In the genomic region with DNA sequence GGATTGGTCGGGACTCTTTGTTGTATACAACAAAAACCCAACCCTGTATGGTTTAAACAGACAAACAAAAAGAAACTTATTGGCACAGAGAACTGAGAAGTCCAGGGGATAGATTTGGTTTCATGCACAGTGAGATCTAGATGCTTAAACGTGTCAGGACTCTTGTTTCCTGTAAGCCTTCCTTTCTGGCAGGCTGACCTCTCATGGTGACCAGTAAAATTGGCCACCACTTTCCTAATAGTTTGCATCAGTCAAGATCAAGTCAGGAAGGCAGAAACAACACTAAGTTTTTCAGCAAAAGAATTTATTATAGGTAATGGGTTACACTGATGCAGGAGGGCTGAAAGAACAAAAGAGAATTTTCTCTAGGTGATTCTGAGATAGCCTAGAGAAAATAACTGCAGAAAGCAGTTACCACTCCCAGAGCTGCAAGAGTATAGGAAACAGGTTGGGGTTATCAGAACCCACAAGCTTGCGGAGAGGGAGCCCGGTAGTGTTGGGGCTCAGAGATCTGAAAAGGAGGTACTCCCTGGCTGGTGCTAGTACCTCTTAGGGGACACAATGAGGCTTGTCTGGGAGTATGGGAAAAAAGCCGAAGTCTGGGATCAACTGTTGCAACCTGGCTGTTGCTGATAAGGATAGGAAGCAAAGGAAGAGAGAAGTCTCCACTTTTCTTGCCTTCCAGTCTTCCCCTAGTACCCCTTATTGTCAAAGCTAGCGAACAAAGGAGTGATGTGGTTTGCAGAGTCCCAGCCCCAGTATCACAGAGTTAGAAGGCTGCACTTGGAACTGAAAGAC, we compare ENCODE assay signal across 1 cellular context.
A peak's percentile ranks its signal among the peaks of the same experiment; 100 is the strongest.
TF ChIP-seq lines count a peak whose summit lies in the region.

No MANE protein-coding gene starts in this region.

TF ChIP-seq in K562, 482 proteins besides CTCF, POLR2A, EP300 and RAD21 (continued from another document and continues in another):
- TF ChIP-seq CHAMP1 (IDR thresholded peaks at IDR 0.05) = no peak
- TF ChIP-seq ZEB2 (IDR thresholded peaks at IDR 0.05) = peak; percentile 71
- peak; percentile 47; the same call in 1 of the 2 replicates for TF ChIP-seq STAT5A (IDR thresholded peaks at IDR 0.05; ENCODE audit: borderline replicate concordance, low read length)
- TF ChIP-seq HMG20B (CRISPR knock-in tag; IDR thresholded peaks at IDR 0.05) = no peak
- TF ChIP-seq BRD9 (IDR thresholded peaks at IDR 0.05; ENCODE audit: low read depth, partially characterized antibody) = peak; percentile 19
- no peak for TF ChIP-seq SMC3 (conservative IDR thresholded peaks at IDR 0.05; ENCODE audit: insufficient read depth, low read depth, low read length)
- TF ChIP-seq WHSC1 (IDR thresholded peaks at IDR 0.05; ENCODE audit: low read length) = no peak
- TF ChIP-seq ZC3H4 (CRISPR knock-in tag; IDR thresholded peaks at IDR 0.05; ENCODE audit: borderline replicate concordance) = no peak
- peak; percentile 50; the same call in 1 of the 2 replicates for TF ChIP-seq ATF7 (IDR thresholded peaks at IDR 0.05)
- TF ChIP-seq FUS (optimal IDR thresholded peaks at IDR 0.05; ENCODE audit: low read depth, low read length) = no peak
- TF ChIP-seq FOXJ2 (tag; IDR thresholded peaks at IDR 0.05) = no peak
- TF ChIP-seq ZKSCAN1 (IDR thresholded peaks at IDR 0.05; ENCODE audit: low read depth, low read length) = no peak
- TF ChIP-seq, protein P1, sequence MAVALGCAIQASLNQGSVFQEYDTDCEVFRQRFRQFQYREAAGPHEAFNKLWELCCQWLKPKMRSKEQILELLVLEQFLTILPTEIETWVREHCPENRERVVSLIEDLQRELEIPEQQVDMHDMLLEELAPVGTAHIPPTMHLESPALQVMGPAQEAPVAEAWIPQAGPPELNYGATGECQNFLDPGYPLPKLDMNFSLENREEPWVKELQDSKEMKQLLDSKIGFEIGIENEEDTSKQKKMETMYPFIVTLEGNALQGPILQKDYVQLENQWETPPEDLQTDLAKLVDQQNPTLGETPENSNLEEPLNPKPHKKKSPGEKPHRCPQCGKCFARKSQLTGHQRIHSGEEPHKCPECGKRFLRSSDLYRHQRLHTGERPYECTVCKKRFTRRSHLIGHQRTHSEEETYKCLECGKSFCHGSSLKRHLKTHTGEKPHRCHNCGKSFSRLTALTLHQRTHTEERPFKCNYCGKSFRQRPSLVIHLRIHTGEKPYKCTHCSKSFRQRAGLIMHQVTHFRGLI (CRISPR knock-in tag; IDR thresholded peaks at IDR 0.05) = no peak
- no peak for TF ChIP-seq E2F1 (CRISPR knock-in tag; IDR thresholded peaks at IDR 0.05)
- TF ChIP-seq MAZ (CRISPR knock-in tag; conservative IDR thresholded peaks at IDR 0.05 in 1 of 2, IDR thresholded peaks at IDR 0.05 in 1 of 2) = no peak
- no peak; a peak in 1 of 4 replicates for TF ChIP-seq MLLT1 (IDR thresholded peaks at IDR 0.05)
- no peak for TF ChIP-seq RBM22 (IDR thresholded peaks at IDR 0.05; ENCODE audit: low read depth, low read length, poor library complexity, severe bottlenecking)
- no peak for TF ChIP-seq CBX8 (IDR thresholded peaks at IDR 0.05; ENCODE audit: borderline replicate concordance, extremely low read depth, low read depth, low read length, poor library complexity, severe bottlenecking)
- TF ChIP-seq, protein P2, sequence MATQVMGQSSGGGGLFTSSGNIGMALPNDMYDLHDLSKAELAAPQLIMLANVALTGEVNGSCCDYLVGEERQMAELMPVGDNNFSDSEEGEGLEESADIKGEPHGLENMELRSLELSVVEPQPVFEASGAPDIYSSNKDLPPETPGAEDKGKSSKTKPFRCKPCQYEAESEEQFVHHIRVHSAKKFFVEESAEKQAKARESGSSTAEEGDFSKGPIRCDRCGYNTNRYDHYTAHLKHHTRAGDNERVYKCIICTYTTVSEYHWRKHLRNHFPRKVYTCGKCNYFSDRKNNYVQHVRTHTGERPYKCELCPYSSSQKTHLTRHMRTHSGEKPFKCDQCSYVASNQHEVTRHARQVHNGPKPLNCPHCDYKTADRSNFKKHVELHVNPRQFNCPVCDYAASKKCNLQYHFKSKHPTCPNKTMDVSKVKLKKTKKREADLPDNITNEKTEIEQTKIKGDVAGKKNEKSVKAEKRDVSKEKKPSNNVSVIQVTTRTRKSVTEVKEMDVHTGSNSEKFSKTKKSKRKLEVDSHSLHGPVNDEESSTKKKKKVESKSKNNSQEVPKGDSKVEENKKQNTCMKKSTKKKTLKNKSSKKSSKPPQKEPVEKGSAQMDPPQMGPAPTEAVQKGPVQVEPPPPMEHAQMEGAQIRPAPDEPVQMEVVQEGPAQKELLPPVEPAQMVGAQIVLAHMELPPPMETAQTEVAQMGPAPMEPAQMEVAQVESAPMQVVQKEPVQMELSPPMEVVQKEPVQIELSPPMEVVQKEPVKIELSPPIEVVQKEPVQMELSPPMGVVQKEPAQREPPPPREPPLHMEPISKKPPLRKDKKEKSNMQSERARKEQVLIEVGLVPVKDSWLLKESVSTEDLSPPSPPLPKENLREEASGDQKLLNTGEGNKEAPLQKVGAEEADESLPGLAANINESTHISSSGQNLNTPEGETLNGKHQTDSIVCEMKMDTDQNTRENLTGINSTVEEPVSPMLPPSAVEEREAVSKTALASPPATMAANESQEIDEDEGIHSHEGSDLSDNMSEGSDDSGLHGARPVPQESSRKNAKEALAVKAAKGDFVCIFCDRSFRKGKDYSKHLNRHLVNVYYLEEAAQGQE (CRISPR knock-in tag; IDR thresholded peaks at IDR 0.05; ENCODE audit: low read depth) = no peak
- peak; percentile 97 for TF ChIP-seq TCF3 (CRISPR knock-in tag; IDR thresholded peaks at IDR 0.05)
- TF ChIP-seq OTX1 (CRISPR knock-in tag; IDR thresholded peaks at IDR 0.05) = no peak
- TF ChIP-seq ARHGAP35 (IDR thresholded peaks at IDR 0.05; ENCODE audit: partially characterized antibody) = no peak
- no peak; the same call in 1 of the 2 replicates for TF ChIP-seq TRIM28 (IDR thresholded peaks at IDR 0.05)
- TF ChIP-seq ELF4 (CRISPR knock-in tag; IDR thresholded peaks at IDR 0.05) = 0 out of 2 replicates have a peak, but pooled peaks have one; percentile 24
- no peak; a peak in 1 of 4 replicates for TF ChIP-seq KDM1A (IDR thresholded peaks at IDR 0.05)
- TF ChIP-seq RCOR1 (IDR thresholded peaks at IDR 0.05; ENCODE audit: borderline replicate concordance in 1 of 2, low read depth in 2 of 2, low read length in 2 of 2) = peak; percentile 9 to 68; a peak in 1 of 4 replicates
- TF ChIP-seq SMAD2 (IDR thresholded peaks at IDR 0.05; ENCODE audit: low read depth, low read length) = no peak
- TF ChIP-seq, protein P3, sequence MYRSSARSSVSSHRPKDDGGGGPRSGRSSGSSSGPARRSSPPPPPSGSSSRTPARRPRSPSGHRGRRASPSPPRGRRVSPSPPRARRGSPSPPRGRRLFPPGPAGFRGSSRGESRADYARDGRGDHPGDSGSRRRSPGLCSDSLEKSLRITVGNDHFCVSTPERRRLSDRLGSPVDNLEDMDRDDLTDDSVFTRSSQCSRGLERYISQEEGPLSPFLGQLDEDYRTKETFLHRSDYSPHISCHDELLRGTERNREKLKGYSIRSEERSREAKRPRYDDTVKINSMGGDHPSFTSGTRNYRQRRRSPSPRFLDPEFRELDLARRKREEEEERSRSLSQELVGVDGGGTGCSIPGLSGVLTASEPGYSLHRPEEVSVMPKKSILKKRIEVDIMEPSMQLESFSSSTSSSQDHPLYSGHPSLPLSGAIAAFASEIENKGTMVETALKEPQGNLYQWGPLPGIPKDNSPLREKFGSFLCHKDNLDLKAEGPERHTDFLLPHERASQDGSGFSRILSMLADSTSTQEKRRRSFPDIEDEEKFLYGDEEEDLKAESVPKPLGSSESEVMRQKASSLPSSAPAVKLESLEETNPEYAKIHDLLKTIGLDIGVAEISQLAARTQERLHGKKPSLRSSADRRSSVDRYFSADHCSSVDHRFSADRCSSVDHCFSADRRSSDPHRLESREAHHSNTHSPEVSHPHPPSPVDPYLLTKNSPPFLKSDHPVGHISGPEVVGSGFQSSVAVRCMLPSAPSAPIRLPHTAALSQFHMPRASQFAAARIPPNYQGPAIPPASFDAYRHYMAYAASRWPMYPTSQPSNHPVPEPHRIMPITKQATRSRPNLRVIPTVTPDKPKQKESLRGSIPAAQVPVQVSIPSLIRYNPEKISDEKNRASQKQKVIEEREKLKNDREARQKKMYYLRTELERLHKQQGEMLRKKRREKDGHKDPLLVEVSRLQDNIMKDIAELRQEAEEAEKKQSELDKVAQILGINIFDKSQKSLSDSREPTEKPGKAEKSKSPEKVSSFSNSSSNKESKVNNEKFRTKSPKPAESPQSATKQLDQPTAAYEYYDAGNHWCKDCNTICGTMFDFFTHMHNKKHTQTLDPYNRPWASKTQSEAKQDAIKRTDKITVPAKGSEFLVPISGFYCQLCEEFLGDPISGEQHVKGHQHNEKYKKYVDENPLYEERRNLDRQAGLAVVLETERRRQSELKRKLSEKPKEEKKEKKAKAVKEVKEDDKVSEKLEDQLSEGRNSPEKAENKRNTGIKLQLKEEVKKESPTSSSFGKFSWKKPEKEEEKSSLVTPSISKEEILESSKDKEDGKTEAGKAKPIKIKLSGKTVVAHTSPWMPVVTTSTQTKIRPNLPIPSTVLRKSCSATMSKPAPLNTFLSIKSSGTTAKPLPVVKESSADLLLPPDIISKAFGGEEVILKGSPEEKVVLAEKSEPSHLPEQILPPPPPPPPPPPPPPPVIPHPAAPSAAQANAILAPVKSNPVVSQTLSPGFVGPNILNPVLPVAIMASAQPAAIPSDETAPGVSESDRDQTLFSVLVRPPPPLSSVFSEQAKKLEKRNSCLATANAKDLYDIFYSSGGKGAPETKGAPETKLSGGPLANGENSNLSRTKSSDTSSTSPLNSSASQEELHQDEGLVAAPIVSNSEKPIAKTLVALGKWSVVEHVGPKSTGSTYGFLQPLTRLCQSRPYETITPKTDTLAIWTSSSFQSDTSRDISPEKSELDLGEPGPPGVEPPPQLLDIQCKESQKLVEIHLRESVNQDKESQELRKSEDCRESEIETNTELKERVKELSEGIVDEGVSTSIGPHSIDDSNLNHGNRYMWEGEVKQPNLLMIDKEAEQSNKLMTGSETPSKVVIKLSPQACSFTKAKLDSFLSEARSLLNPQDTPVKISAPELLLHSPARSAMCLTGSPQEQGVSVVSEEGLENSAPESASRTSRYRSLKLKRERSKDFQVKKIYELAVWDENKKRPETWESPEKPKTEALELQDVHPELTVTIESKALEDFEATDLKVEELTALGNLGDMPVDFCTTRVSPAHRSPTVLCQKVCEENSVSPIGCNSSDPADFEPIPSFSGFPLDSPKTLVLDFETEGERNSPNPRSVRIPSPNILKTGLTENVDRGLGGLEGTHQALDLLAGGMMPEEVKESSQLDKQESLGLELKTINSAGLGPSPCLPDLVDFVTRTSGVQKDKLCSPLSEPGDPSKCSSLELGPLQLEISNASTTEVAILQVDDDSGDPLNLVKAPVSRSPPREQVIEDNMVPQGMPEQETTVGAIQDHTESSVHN (IDR thresholded peaks at IDR 0.05; ENCODE audit: borderline replicate concordance in 1 of 2, low read depth in 1 of 2) = no peak
- no peak for TF ChIP-seq NR4A1 (CRISPR knock-in tag; IDR thresholded peaks at IDR 0.05)
- no peak for TF ChIP-seq NR4A1 (tag; IDR thresholded peaks at IDR 0.05)
- TF ChIP-seq ZFPM2 (CRISPR knock-in tag; IDR thresholded peaks at IDR 0.05) = no peak
- no peak for TF ChIP-seq MEF2D (tag; conservative IDR thresholded peaks at IDR 0.05; ENCODE audit: low read depth)
- TF ChIP-seq HOXB6 (CRISPR knock-in tag; IDR thresholded peaks at IDR 0.05; ENCODE audit: borderline replicate concordance) = no peak
- TF ChIP-seq MYBL2 (IDR thresholded peaks at IDR 0.05; ENCODE audit: low read depth) = no peak
- no peak for TF ChIP-seq MYBL2 (CRISPR knock-in tag; IDR thresholded peaks at IDR 0.05; ENCODE audit: borderline replicate concordance)
- peak; percentile 80 for TF ChIP-seq ZBTB2 (IDR thresholded peaks at IDR 0.05)
- no peak; a peak in 1 of 4 replicates for TF ChIP-seq NRF1 (conservative IDR thresholded peaks at IDR 0.05 in 1 of 2, IDR thresholded peaks at IDR 0.05 in 1 of 2)
- no peak for TF ChIP-seq RBM39 (optimal IDR thresholded peaks at IDR 0.05; ENCODE audit: low read depth, low read length)
- no peak for TF ChIP-seq ZNF431 (CRISPR knock-in tag; IDR thresholded peaks at IDR 0.05)
